8 cellular contexts compared by ENCODE assay signal in genomic region chr3:10194328-10195071, GRCh38. TPM values are rescaled to one million over a fixed set of nuclear protein-coding genes. Genes with fewer than 3 reads are reported as not detected.
DNase-seq lines count a peak whose midpoint lies in the region; ATAC-seq and TF ChIP-seq lines count a peak whose summit lies in the region.

No MANE protein-coding gene starts in this region.

- TF ChIP-seq POLR2A in breast epithelium (IDR thresholded peaks at IDR 0.05) (no peak), tibial nerve (IDR thresholded peaks at IDR 0.05) (no peak)

- H3K4me1 ChIP-seq in breast epithelium (peaks cover 11 to 38% of the 10 kb centered on the region in 2 donors), mucosa of stomach (ENCODE audit: control insufficient read depth, insufficient read depth, low read length) (peaks cover 80% of the 10 kb centered on the region), tibial nerve (peaks cover 0 to 88% (median 61%) of the 10 kb centered on the region in 4 donors)

- no peaks in the 10 kb centered on the region for H3K27me3 ChIP-seq in breast epithelium
- no peaks in the 10 kb centered on the region for H3K27me3 ChIP-seq in mucosa of stomach (ENCODE audit: control insufficient read depth, insufficient read depth, low read length)
- H3K27me3 ChIP-seq in tibial nerve, result no peaks in the 10 kb centered on the region

- WGBS in tibial nerve, 2 donors, result 64 to 76% methylated on average over 11 of the region's 11 CpGs

- no peaks in the 10 kb centered on the region for H3K36me3 Mint-ChIP-seq in T-helper 2 cell treated with Interferon-gamma antibody and Interleukin-4, amounts not matched to agents 5 μg/mL and 100 μg/mL, for 36 hours (ENCODE audit: low read depth)

- peaks cover 77% of the 10 kb centered on the region for H3K4me1 Mint-ChIP-seq in T-helper 2 cell treated with Interferon-gamma antibody and Interleukin-4, amounts not matched to agents 5 μg/mL and 100 μg/mL, for 36 hours (ENCODE audit: low read depth)

- H3K9ac ChIP-seq in mucosa of stomach (ENCODE audit: low read length), result peak overlapping the region; percentile 32

- H3K27ac ChIP-seq in breast epithelium, result peak overlapping the region; percentile 85 to 89
- peak overlapping the region in 3 of 4 donors; percentile 84 to 92 (median 88) for H3K27ac ChIP-seq in tibial nerve

- H3K27me3 Mint-ChIP-seq in T-helper 2 cell treated with Interferon-gamma antibody and Interleukin-4, amounts not matched to agents 5 μg/mL and 100 μg/mL, for 36 hours (ENCODE audit: low read depth), result no peaks in the 10 kb centered on the region

- H3K36me3 ChIP-seq in breast epithelium (no peaks in the 10 kb centered on the region), mucosa of stomach (ENCODE audit: control insufficient read depth, insufficient read depth, low read length) (no peaks in the 10 kb centered on the region), tibial nerve (no peaks in the 10 kb centered on the region)

- no peaks in the 10 kb centered on the region for H3K9me3 Mint-ChIP-seq in T-helper 2 cell treated with Interferon-gamma antibody and Interleukin-4, amounts not matched to agents 5 μg/mL and 100 μg/mL, for 36 hours

- H3K4me3 ChIP-seq in breast epithelium, result no peak overlapping the region
- no peak overlapping the region for H3K4me3 ChIP-seq in mucosa of stomach (ENCODE audit: low read length)
- no peak overlapping the region for H3K4me3 ChIP-seq in tibial nerve

- peak overlapping the region; percentile 64 for H3K4me3 Mint-ChIP-seq in T-helper 2 cell treated with Interferon-gamma antibody and Interleukin-4, amounts not matched to agents 5 μg/mL and 100 μg/mL, for 36 hours

- intact Hi-C loops in breast epithelium (cut with DNase I; ENCODE audit: low total_unique reads), result no loop called here

- H3K27ac Mint-ChIP-seq in T-helper 2 cell treated with Interferon-gamma antibody and Interleukin-4, amounts not matched to agents 5 μg/mL and 100 μg/mL, for 36 hours, result peak overlapping the region; percentile 87

- peak; percentile 43 for DNase-seq in T-helper 2 cell treated with Interferon-gamma antibody and Interleukin-4, amounts not matched to agents 5 μg/mL and 100 μg/mL, for 36 hours (ENCODE audit: low spot score)
- DNase-seq in breast epithelium (ENCODE audit: low spot score in 2 of 2), result peak in 1 of 2 donors; percentile 80
- DNase-seq in tibial nerve (ENCODE audit: low spot score in 2 of 2), result no peak
- DNase-seq in GM19240 (ENCODE audit: insufficient read length, low spot score), result no peak

- ATAC-seq in GM18498 (IDR thresholded peaks at IDR 0.05; ENCODE audit: unreplicated experiment) (peak; percentile 34), GM19467 (IDR thresholded peaks at IDR 0.05; ENCODE audit: unreplicated experiment) (no peak), HG02870 (IDR thresholded peaks at IDR 0.05; ENCODE audit: unreplicated experiment) (no peak)

- TF ChIP-seq EP300 in tibial nerve (IDR thresholded peaks at IDR 0.05), result no peak

- H3K9me3 ChIP-seq in breast epithelium (no peaks in the 10 kb centered on the region), mucosa of stomach (ENCODE audit: control insufficient read depth, low read length) (no peaks in the 10 kb centered on the region), tibial nerve (no peaks in the 10 kb centered on the region)

- TF ChIP-seq CTCF in breast epithelium (IDR thresholded peaks at IDR 0.05) (no peak), tibial nerve (IDR thresholded peaks at IDR 0.05) (no peak)

RNA-seq across cellular contexts. Expression of gene IRAK2, which starts 29.8 kb away (rescaled TPM):
- 1 to 10 TPM; 3.4 to 7.2 (median 5.1) TPM for total RNA-seq in breast epithelium
- total RNA-seq in tibial nerve, result 10 to 100 TPM in 1 of 4 donors, 1 to 10 TPM in 3; 1.5 to 10.8 (median 4.7) TPM

RNA-seq across cellular contexts. Expression of gene VHL, which starts 52.9 kb away (rescaled TPM):
- total RNA-seq in breast epithelium, result 10 to 100 TPM; 31.8 to 44.6 (median 40.0) TPM
- total RNA-seq in tibial nerve, result 10 to 100 TPM; 24.0 to 45.9 (median 37.0) TPM

RNA-seq across cellular contexts. Expression of gene TATDN2, which starts 53.8 kb away (rescaled TPM):
- 10 to 100 TPM; 14.6 to 19.3 (median 18.7) TPM for total RNA-seq in breast epithelium
- 10 to 100 TPM; 21.2 to 28.9 (median 28.5) TPM for total RNA-seq in tibial nerve
